In the genomic region with DNA sequence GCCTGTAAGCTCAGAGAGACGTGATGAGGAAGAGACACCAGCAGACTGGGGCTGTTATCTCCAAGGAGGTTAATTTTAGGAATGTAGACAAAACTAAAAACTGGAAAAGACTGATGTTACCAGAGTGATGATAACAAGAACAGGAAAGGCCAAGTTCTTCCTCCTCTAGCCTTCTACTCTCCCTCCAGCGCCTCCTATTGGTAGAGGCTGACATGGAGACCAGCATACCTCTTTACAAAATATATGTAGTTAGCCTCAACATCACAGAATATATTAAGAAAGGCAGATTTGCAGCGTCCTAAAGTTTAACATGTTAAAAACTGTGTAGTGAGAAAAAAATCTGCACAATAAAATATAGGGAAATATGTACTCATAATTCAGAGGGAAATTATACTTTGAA, we compare ENCODE assay signal across 9 cellular contexts.
DNase-seq lines count a peak whose midpoint lies in the region; ATAC-seq and TF ChIP-seq lines count a peak whose summit lies in the region.
"Had no signal": no experiment of that assay in that cellular context is flagged by ENCODE, and none has a peak within 500 bp of the region (broad histone marks: within the 10 kb centered on the region; RNA-seq: fewer than 3 reads in every experiment).

No MANE protein-coding gene starts in this region.

- H3K27ac ChIP-seq in 22Rv1: no peak overlapping the region
- H3K27ac ChIP-seq: thoracic aorta had no signal

- TF ChIP-seq CTCF in 22Rv1 (IDR thresholded peaks at IDR 0.05) (peak; percentile 77), GM10248 (IDR thresholded peaks at IDR 0.05; ENCODE audit: control extremely low read depth, extremely low read depth, low read depth, missing control alignments) (peak; percentile 33), LNCaP clone FGC (IDR thresholded peaks at IDR 0.05; ENCODE audit: control insufficient read depth, extremely low read depth, insufficient read depth) (peak; percentile 38)

- DNase-seq in GM10248 (ENCODE audit: extremely low spot score) (peak; percentile 24), LNCaP clone FGC (ENCODE audit: low read depth) (no peak), erythroblast (lab: John Stamatoyannopoulos, UW) (peak; percentile 81 to 82), epidermal melanocyte (ENCODE audit: insufficient read length, low spot score) (no peak)

- POLR2A ChIA-PET in GM10248 (lab: Yijun Ruan, JAX): no interaction called here

- no peak overlapping the region for H3K4me3 ChIP-seq in LNCaP clone FGC (ENCODE audit: low read depth, low read length)
- H3K4me3 ChIP-seq: thoracic aorta had no signal

- TF ChIP-seq POLR2A in erythroblast (IDR thresholded peaks at IDR 0.05; ENCODE audit: low read length): no peak

- CTCF ChIA-PET in GM10248 (lab: Yijun Ruan, JAX): interaction anchor here (0.7 to 2.9 kb wide), 11 partner anchors 10 to 430 kb away, joined by 3 to 9 read pairs (median 3); no protein-coding TSS in a partner anchor

- ATAC-seq in GM19467 (IDR thresholded peaks at IDR 0.05; ENCODE audit: unreplicated experiment) (no peak), GM19324 (IDR thresholded peaks at IDR 0.05; ENCODE audit: low FRiP score, unreplicated experiment) (no peak), HG03039 (IDR thresholded peaks at IDR 0.05; ENCODE audit: unreplicated experiment) (no peak)

Comparison
In these comparisons a context has a peak if more than half of its experiments do, and no peak if none do; other contexts are left out.
1. DNase-seq: peak in GM10248 (single experiment) and erythroblast (2 of 2); none in LNCaP clone FGC (single experiment) and epidermal melanocyte (single experiment).
2. Peak in every context shown above with its lines, with median percentiles within 50 percentile points of each other: CTCF ChIP-seq.